22 cellular contexts compared by ENCODE assay signal in genomic region chr1:237309595-237310118, GRCh38.
"Had no signal": no experiment of that assay in that cellular context is flagged by ENCODE, and none has a peak within 500 bp of the region (broad histone marks: within the 10 kb centered on the region; RNA-seq: fewer than 3 reads in every experiment).

No MANE protein-coding gene starts in this region.

- H3K27me3 ChIP-seq: esophagus squamous epithelium, gastroesophageal sphincter, hepatocyte, ovary, right lobe of liver, testis, tibial nerve, upper lobe of right lung, vagina had no signal

- H3K27ac ChIP-seq: epithelial cell of prostate, esophagus squamous epithelium, hepatocyte, ovary, right lobe of liver, testis, tibial nerve, upper lobe of right lung, vagina had no signal

- ATAC-seq: gastroesophageal sphincter; left colon; mucosa of descending colon; naive thymus-derived CD8-positive, alpha-beta T cell; right lobe of liver; stimulated activated effector memory CD8-positive, alpha-beta T cell treated with anti-CD3 and anti-CD28 coated beads, Interleukin-12 subunit alpha, Interleukin-12 subunit beta, amount 100 ng/mL, for 72 hours; upper lobe of right lung had no signal

- H3K4me3 ChIP-seq: esophagus squamous epithelium, gastroesophageal sphincter, hepatocyte, mucosa of descending colon, ovary, right lobe of liver, testis, tibial nerve, upper lobe of right lung, vagina had no signal

- H3K36me3 ChIP-seq: esophagus squamous epithelium, gastroesophageal sphincter, ovary, right lobe of liver, tibial nerve, upper lobe of right lung, vagina had no signal

- H3K9me3 Mint-ChIP-seq: stimulated activated effector memory CD8-positive, alpha-beta T cell treated with anti-CD3 and anti-CD28 coated beads, Interleukin-12 subunit alpha, Interleukin-12 subunit beta, amount 100 ng/mL, for 72 hours; stimulated activated naive CD8-positive, alpha-beta T cell treated with anti-CD3 and anti-CD28 coated beads, Interleukin-15, Interleukin-2, amounts not matched to agents 100 ng/mL and 50 ng/mL, for 24 hours had no signal

- DNase-seq: effector memory CD4-positive, alpha-beta T cell; esophagus squamous epithelium; foreskin fibroblast; glutamatergic neuron; left colon; mammary epithelial cell; mucosa of descending colon; naive thymus-derived CD8-positive, alpha-beta T cell; ovary; stimulated activated CD4-positive, alpha-beta T cell treated with anti-CD3 and anti-CD28 coated beads, Interleukin-4, amount 100 ng/mL, for 1 hour; stimulated activated CD8-positive, alpha-beta memory T cell treated with anti-CD3 and anti-CD28 coated beads, Interleukin-4, amount 100 ng/mL, for 48 hours; testis; upper lobe of right lung had no signal

- H3K27me3 Mint-ChIP-seq: progenitor cell of endocrine pancreas; stimulated activated naive CD8-positive, alpha-beta T cell treated with anti-CD3 and anti-CD28 coated beads, Interleukin-15, Interleukin-2, amounts not matched to agents 100 ng/mL and 50 ng/mL, for 24 hours had no signal

- H3K4me3 Mint-ChIP-seq: naive thymus-derived CD8-positive, alpha-beta T cell; stimulated activated effector memory CD8-positive, alpha-beta T cell treated with anti-CD3 and anti-CD28 coated beads, Interleukin-12 subunit alpha, Interleukin-12 subunit beta, amount 100 ng/mL, for 72 hours; stimulated activated naive CD8-positive, alpha-beta T cell treated with anti-CD3 and anti-CD28 coated beads, Interleukin-15, Interleukin-2, amounts not matched to agents 100 ng/mL and 50 ng/mL, for 24 hours had no signal

- H3K4me1 ChIP-seq: esophagus squamous epithelium, right lobe of liver, testis, tibial nerve, upper lobe of right lung, vagina had no signal

- H3K4me2 ChIP-seq: hepatocyte had no signal

- H3K4me1 Mint-ChIP-seq: naive thymus-derived CD8-positive, alpha-beta T cell; stimulated activated effector memory CD8-positive, alpha-beta T cell treated with anti-CD3 and anti-CD28 coated beads, Interleukin-12 subunit alpha, Interleukin-12 subunit beta, amount 100 ng/mL, for 72 hours had no signal

- H3K27ac Mint-ChIP-seq: naive thymus-derived CD8-positive, alpha-beta T cell; progenitor cell of endocrine pancreas; stimulated activated effector memory CD8-positive, alpha-beta T cell treated with anti-CD3 and anti-CD28 coated beads, Interleukin-12 subunit alpha, Interleukin-12 subunit beta, amount 100 ng/mL, for 72 hours; stimulated activated naive CD8-positive, alpha-beta T cell treated with anti-CD3 and anti-CD28 coated beads, Interleukin-15, Interleukin-2, amounts not matched to agents 100 ng/mL and 50 ng/mL, for 24 hours had no signal

- H3K9me3 ChIP-seq: esophagus squamous epithelium, mucosa of descending colon, ovary, right lobe of liver, testis, upper lobe of right lung, vagina had no signal

- H2AFZ ChIP-seq: hepatocyte had no signal

- H3K79me2 ChIP-seq: hepatocyte had no signal
